Comparison of ENCODE assay signal across 1 cellular context in genomic region chr2:920999-921398, GRCh38.
TF ChIP-seq lines count a peak whose summit lies in the region.

No MANE protein-coding gene starts in this region.

TF ChIP-seq in H1, 55 proteins besides CTCF, POLR2A, EP300 and RAD21:
- TF ChIP-seq TAF7 (optimal IDR thresholded peaks at IDR 0.05; ENCODE audit: borderline replicate concordance, low read depth, low read length): no peak
- TF ChIP-seq NRF1 (IDR thresholded peaks at IDR 0.05; ENCODE audit: low read depth, low read length): no peak
- TF ChIP-seq, protein P1, sequence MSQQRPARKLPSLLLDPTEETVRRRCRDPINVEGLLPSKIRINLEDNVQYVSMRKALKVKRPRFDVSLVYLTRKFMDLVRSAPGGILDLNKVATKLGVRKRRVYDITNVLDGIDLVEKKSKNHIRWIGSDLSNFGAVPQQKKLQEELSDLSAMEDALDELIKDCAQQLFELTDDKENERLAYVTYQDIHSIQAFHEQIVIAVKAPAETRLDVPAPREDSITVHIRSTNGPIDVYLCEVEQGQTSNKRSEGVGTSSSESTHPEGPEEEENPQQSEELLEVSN (IDR thresholded peaks at IDR 0.05): no peak
- TF ChIP-seq PHF8 (conservative IDR thresholded peaks at IDR 0.05; ENCODE audit: low read depth, low read length): no peak
- TF ChIP-seq SUZ12 (IDR thresholded peaks at IDR 0.05; ENCODE audit: low read length): 0 out of 2 replicates have a peak, but pooled peaks have one; percentile 37
- TF ChIP-seq RBBP5 (IDR thresholded peaks at IDR 0.05; ENCODE audit: borderline replicate concordance, low read depth, low read length): no peak
- TF ChIP-seq FOSL1 (IDR thresholded peaks at IDR 0.05; ENCODE audit: insufficient read depth, low read depth, low read length): no peak
